ENCODE assay signal across 8 cellular contexts in the genomic region with DNA sequence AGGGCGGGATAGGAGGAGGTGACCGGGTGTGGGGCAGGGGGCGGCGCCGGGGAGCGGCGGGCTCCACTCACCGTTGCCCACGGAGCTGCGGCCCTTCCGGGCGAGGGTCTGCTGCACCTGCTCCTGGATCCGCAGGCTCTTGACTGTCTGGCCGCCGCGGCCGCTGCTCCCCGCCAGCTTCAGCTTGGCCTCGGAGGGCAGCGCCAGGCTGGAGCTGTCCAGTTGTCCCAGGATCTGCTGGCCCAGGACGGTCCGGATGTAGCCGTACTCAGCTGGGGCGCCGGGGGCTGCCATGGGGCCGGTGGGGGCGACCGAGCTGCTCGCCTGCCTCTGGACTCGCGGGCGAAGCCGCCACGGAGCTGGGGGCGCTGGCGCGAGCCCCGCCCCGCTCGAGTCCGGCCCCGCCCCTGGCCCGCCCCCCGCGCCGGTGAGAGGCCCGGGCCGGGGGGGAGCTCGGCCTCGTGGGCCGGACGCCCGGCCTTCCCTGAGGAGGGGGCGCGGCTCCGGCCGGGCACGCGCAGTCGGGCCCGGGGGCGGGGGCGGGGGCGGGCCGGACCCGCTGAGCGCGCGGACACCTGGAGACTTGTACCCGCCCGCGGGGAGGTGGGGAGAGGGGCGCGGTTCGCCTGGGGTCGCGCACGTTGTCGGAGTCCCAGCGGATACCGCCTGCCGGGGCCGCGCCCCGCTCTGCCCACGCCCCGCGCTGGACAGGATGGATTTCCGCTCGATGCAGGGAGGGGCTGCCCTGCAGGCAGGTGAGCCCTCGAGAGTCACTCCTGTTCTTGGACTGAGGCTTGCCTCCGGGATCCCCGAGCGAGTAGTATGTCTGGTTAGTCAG. TPM values are rescaled to one million over a fixed set of nuclear protein-coding genes. Genes with fewer than 3 reads are reported as not detected.
DNase-seq lines count a peak whose midpoint lies in the region; ATAC-seq, FAIRE-seq and TF ChIP-seq lines count a peak whose summit lies in the region.

A gene (minus strand): TSS at position 340 of the 838 bp plus-strand sequence. CDS start 46 bp downstream, at position 294.

- CTCF ChIA-PET in A549 (lab: Yijun Ruan, JAX): interaction anchor here (0.9 to 1.3 kb wide), 2 partner anchors 10 to 141 kb away, joined by 3 to 7 read pairs; a partner anchor contains a TSS

- H3K9ac ChIP-seq in NT2/D1 (ENCODE audit: insufficient read length, low read depth): peak within 1 kb of the TSS; percentile 72

- H3K9me3 ChIP-seq in A549 (no peaks in the 10 kb centered on the region), NT2/D1 (ENCODE audit: insufficient read depth, low read length) (no peaks in the 10 kb centered on the region), body of pancreas (no peaks in the 10 kb centered on the region), sigmoid colon (no peaks in the 10 kb centered on the region)

- 1% methylated on average over 20 of the region's 94 CpGs for WGBS in A549 (ENCODE audit: missing lambda C conversion rate)
- 0 to 1% methylated on average over 10 to 53 of the region's 94 CpGs for WGBS in body of pancreas, 2 donors
- WGBS in sigmoid colon, 2 donors: 1% methylated on average over 94 of the region's 94 CpGs

- intact Hi-C loops in body of pancreas (cut with DNase I): no loop called here
- intact Hi-C loops in sigmoid colon (cut with DNase I): no loop called here

- H3K27ac ChIP-seq in A549: peak within 1 kb of the TSS; percentile 67 to 82
- peak within 1 kb of the TSS; percentile 77 to 88 (median 84) for H3K27ac ChIP-seq in body of pancreas
- H3K27ac ChIP-seq in sigmoid colon: peak within 1 kb of the TSS in 2 of 4 donors; percentile 37 to 53

- H3K36me3 ChIP-seq in NT2/D1 (ENCODE audit: insufficient read depth, insufficient read length, low read length) (peaks cover 6% of the 10 kb centered on the region), body of pancreas (replicated peaks in 1 of 2; ENCODE audit: insufficient read depth in 1 of 2, low read depth in 2 of 2) (no peaks in the 10 kb centered on the region), sigmoid colon (no peaks in the 10 kb centered on the region)

- peak; percentile 76 to 85 for ATAC-seq in A549
- ATAC-seq in GM18907 (IDR thresholded peaks at IDR 0.05; ENCODE audit: unreplicated experiment): peak; percentile 63
- ATAC-seq in HG03175 (IDR thresholded peaks at IDR 0.05; ENCODE audit: unreplicated experiment): peak; percentile 53
- ATAC-seq in body of pancreas: peak; percentile 86

- TF ChIP-seq EP300 in A549 (IDR thresholded peaks at IDR 0.05) (no peak), sigmoid colon (IDR thresholded peaks at IDR 0.05) (no peak)

- TF ChIP-seq RAD21 in A549 (conservative IDR thresholded peaks at IDR 0.05 in 1 of 2, IDR thresholded peaks at IDR 0.05 in 1 of 2): no peak

- H3K27me3 ChIP-seq in NT2/D1 (ENCODE audit: insufficient read depth, insufficient read length): peaks cover 35% of the 10 kb centered on the region
- no peaks in the 10 kb centered on the region for H3K27me3 ChIP-seq in body of pancreas
- peaks cover 7 to 43% (median 20%) of the 10 kb centered on the region in 3 donors for H3K27me3 ChIP-seq in sigmoid colon

- peak; percentile 49 to 56 for DNase-seq in A549 (ENCODE audit: low read depth in 1 of 2, low spot score in 1 of 2)
- DNase-seq in NT2/D1 (ENCODE audit: low read depth, low spot score): peak; percentile 82
- DNase-seq in body of pancreas: peak; percentile 87 to 95 (median 92)
- peak; percentile 98 for DNase-seq in iPS-NIHi11 (ENCODE audit: low spot score)
- no peak for DNase-seq in sigmoid colon
- no peak for DNase-seq in NCI-H226

- peak; percentile 33; the same call in 1 of the 2 replicates for TF ChIP-seq POLR2A in A549 (IDR thresholded peaks at IDR 0.05; ENCODE audit: low read length)
- peak; percentile 76 to 92 (median 90) for TF ChIP-seq POLR2A in body of pancreas (IDR thresholded peaks at IDR 0.05)
- no peak for TF ChIP-seq POLR2A in sigmoid colon (IDR thresholded peaks at IDR 0.05)

- TF ChIP-seq CTCF in A549 (IDR thresholded peaks at IDR 0.05) (no peak), body of pancreas (IDR thresholded peaks at IDR 0.05) (no peak), sigmoid colon (IDR thresholded peaks at IDR 0.05) (no peak)

- H3K4me2 ChIP-seq in A549: peak within 1 kb of the TSS; percentile 90

- H3K4me1 ChIP-seq in A549 (peaks cover 33% of the 10 kb centered on the region), NT2/D1 (ENCODE audit: insufficient read depth, insufficient read length) (peaks cover 5% of the 10 kb centered on the region), body of pancreas (peaks cover 55% of the 10 kb centered on the region), sigmoid colon (peaks cover 0 to 19% (median 14%) of the 10 kb centered on the region in 4 donors)

- POLR2A ChIA-PET in A549 (lab: Yijun Ruan, JAX): interaction anchor here (1.6 kb wide), 1 partner anchor 141 kb away, joined by 11 read pairs; a partner anchor contains a TSS

- no peak for FAIRE-seq in A549 (lab: Jason Lieb, UNC)

- H3K4me3 ChIP-seq in A549: peak within 1 kb of the TSS; percentile 70
- H3K4me3 ChIP-seq in NT2/D1 (ENCODE audit: insufficient read length, low read depth): peak within 1 kb of the TSS; percentile 73
- H3K4me3 ChIP-seq in body of pancreas: peak within 1 kb of the TSS; percentile 46 to 86
- peak within 1 kb of the TSS; percentile 32 to 61 (median 56) for H3K4me3 ChIP-seq in sigmoid colon

TF ChIP-seq in A549, 52 proteins besides CTCF, POLR2A, EP300 and RAD21:
- TF ChIP-seq ZFP36 (IDR thresholded peaks at IDR 0.05; ENCODE audit: borderline replicate concordance, partially characterized antibody): no peak
- TF ChIP-seq CEBPB (IDR thresholded peaks at IDR 0.05): no peak
- TF ChIP-seq, protein P1, sequence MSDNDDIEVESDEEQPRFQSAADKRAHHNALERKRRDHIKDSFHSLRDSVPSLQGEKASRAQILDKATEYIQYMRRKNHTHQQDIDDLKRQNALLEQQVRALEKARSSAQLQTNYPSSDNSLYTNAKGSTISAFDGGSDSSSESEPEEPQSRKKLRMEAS (IDR thresholded peaks at IDR 0.05): no peak; the same call in none of the 2 replicates
- no peak for TF ChIP-seq PHF8 (IDR thresholded peaks at IDR 0.05; ENCODE audit: borderline replicate concordance, low read depth)
- TF ChIP-seq MYC (IDR thresholded peaks at IDR 0.05; ENCODE audit: borderline replicate concordance, low read length): peak; percentile 28; the same call in 1 of the 2 replicates
- TF ChIP-seq KDM1A (IDR thresholded peaks at IDR 0.05; ENCODE audit: low read depth): no peak
- TF ChIP-seq POLR2AphosphoS2 (conservative IDR thresholded peaks at IDR 0.05; ENCODE audit: low read length): no peak
- TF ChIP-seq JUN (IDR thresholded peaks at IDR 0.05): peak in 1 of 2 experiments; percentile 24; a peak in 1 of 5 replicates
- TF ChIP-seq RCOR1 (IDR thresholded peaks at IDR 0.05; ENCODE audit: low read depth, low read length): no peak
- no peak for TF ChIP-seq MAFK (IDR thresholded peaks at IDR 0.05; ENCODE audit: partially characterized antibody)
- TF ChIP-seq, protein P2, sequence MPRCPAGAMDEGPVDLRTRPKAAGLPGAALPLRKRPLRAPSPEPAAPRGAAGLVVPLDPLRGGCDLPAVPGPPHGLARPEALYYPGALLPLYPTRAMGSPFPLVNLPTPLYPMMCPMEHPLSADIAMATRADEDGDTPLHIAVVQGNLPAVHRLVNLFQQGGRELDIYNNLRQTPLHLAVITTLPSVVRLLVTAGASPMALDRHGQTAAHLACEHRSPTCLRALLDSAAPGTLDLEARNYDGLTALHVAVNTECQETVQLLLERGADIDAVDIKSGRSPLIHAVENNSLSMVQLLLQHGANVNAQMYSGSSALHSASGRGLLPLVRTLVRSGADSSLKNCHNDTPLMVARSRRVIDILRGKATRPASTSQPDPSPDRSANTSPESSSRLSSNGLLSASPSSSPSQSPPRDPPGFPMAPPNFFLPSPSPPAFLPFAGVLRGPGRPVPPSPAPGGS (IDR thresholded peaks at IDR 0.05): 0 out of 3 replicates have a peak, but pooled peaks have one; percentile 21
- 0 out of 2 replicates have a peak, but pooled peaks have one; percentile 40 for TF ChIP-seq RNF2 (IDR thresholded peaks at IDR 0.05; ENCODE audit: borderline replicate concordance, low read depth)

RNA-seq across cellular contexts. Expression of the gene that starts here (rescaled TPM):
- 6.5 and 7.1 TPM in 2 replicates for polyA plus RNA-seq in A549 (2011; rRNA removed)
- 2.2 and 2.4 TPM in 2 replicates for polyA plus RNA-seq in A549 (2012; cell fraction: cytosol; rRNA removed)
- polyA plus RNA-seq in A549 (2012; cell fraction: nucleus; rRNA removed): 2.1 and 2.3 TPM in 2 replicates
- polyA plus RNA-seq in A549 (2017; fragmentation: RNase III; extraction: RNeasy Plus Mini Kit Qiagen cat#74134 plus additional on column Dnase treatment): 2.3 to 3.0 TPM (median 2.3 TPM) in 3 replicates
- 6.5 and 7.4 TPM in 2 replicates for polyA minus RNA-seq in A549 (2011; rRNA and poly(A)+ RNA removed)
- 10 to 100 TPM in 1 of 2 donors, 1 to 10 TPM in 1; 6.9 to 31.9 TPM for total RNA-seq in body of pancreas
- total RNA-seq in sigmoid colon: 1 to 10 TPM in 3 of 4 donors, under 1 TPM in 1; 0.71 to 4.2 (median 1.3) TPM
- polyA plus RNA-seq in sigmoid colon: 10 to 100 TPM; 39.6 to 45.2 (median 42.1) TPM

Comparison
In these comparisons a context has a peak if more than half of its experiments do, and no peak if none do; other contexts are left out.
1. RNA of the gene that starts here (polyA plus RNA-seq): 39.6 to 45.2 TPM in sigmoid colon; 2.1 to 7.1 TPM in A549; every median in the first group is over 4 times any median in the second.
2. DNase-seq: peak in A549 (2 of 2), NT2/D1 (single experiment), body of pancreas (4 of 4) and iPS-NIHi11 (single experiment); none in sigmoid colon (single experiment) and NCI-H226 (single experiment).
3. POLR2A ChIP-seq: peak in A549 (single experiment) and body of pancreas (3 of 3); none in sigmoid colon (0 of 2).
4. Peak in every context shown above with its lines, with median percentiles within 50 percentile points of each other: ATAC-seq and H3K4me3 ChIP-seq.